8 cellular contexts compared by ENCODE assay signal in genomic region chr9:132241840-132242620, GRCh38.
DNase-seq lines count a peak whose midpoint lies in the region; FAIRE-seq and TF ChIP-seq lines count a peak whose summit lies in the region.

No MANE protein-coding gene starts in this region.

- H3K9me3 ChIP-seq in Loucy (ENCODE audit: insufficient read depth, low read depth, low read length) = no peaks in the 10 kb centered on the region
- H3K9me3 ChIP-seq in trophoblast cell (ENCODE audit: insufficient read depth, low read depth, low read length) = no peaks in the 10 kb centered on the region

- no peak overlapping the region for H3K27ac ChIP-seq in trophoblast cell (ENCODE audit: low read depth, low read length)

- peak overlapping the region; percentile 97 for H3K4me2 ChIP-seq in Loucy (ENCODE audit: low read depth, low read length, poor library complexity, severe bottlenecking)
- peak overlapping the region; percentile 73 for H3K4me2 ChIP-seq in trophoblast cell (ENCODE audit: low read length)

- no peak overlapping the region for H3K4ac ChIP-seq in trophoblast cell (ENCODE audit: low read depth, low read length)

- TF ChIP-seq CTCF in Loucy (conservative IDR thresholded peaks at IDR 0.05; ENCODE audit: low read length) (no peak), fibroblast of pulmonary artery (IDR thresholded peaks at IDR 0.05; ENCODE audit: low read length, missing control alignments) (no peak)

- H3K36me3 ChIP-seq in Loucy (ENCODE audit: insufficient read depth, low read length) (no peaks in the 10 kb centered on the region), trophoblast cell (ENCODE audit: control insufficient read depth in 1 of 2, insufficient read depth in 2 of 2, low read length in 2 of 2) (no peaks in the 10 kb centered on the region)

- H3K9me2 ChIP-seq in Loucy (replicated peaks; ENCODE audit: low read depth, low read length) = no peaks in the 10 kb centered on the region

- no peaks in the 10 kb centered on the region for H3F3A ChIP-seq in Loucy (ENCODE audit: low read depth)

- H3K79me2 ChIP-seq in Loucy (ENCODE audit: insufficient read depth, low read length) (no peaks in the 10 kb centered on the region), trophoblast cell (ENCODE audit: control insufficient read depth, insufficient read depth, low read length, poor library complexity) (no peaks in the 10 kb centered on the region)

- H4K91ac ChIP-seq in trophoblast cell (ENCODE audit: low read depth, low read length) = no peak overlapping the region

- H3K79me1 ChIP-seq in trophoblast cell (ENCODE audit: low read length) = no peaks in the 10 kb centered on the region

- H3K14ac ChIP-seq in trophoblast cell (ENCODE audit: low read length) = no peak overlapping the region

- no peak overlapping the region for H3K18ac ChIP-seq in trophoblast cell (ENCODE audit: low read length)

- FAIRE-seq in GM18507 (lab: Jason Lieb, UNC) = peak; percentile 46

- no peaks in the 10 kb centered on the region for H3K27me3 ChIP-seq in Loucy (ENCODE audit: insufficient read depth, low read length, poor library complexity, severe bottlenecking)
- H3K27me3 ChIP-seq in trophoblast cell (ENCODE audit: insufficient read depth, low read length) = peaks cover 33% of the 10 kb centered on the region

- H3K23ac ChIP-seq in trophoblast cell (ENCODE audit: low read length) = no peak overlapping the region

- H3K4me3 ChIP-seq in Loucy (ENCODE audit: low read length, poor library complexity, severe bottlenecking) (peak overlapping the region; percentile 84), fibroblast of pulmonary artery (replicated peaks; ENCODE audit: low read depth, low read length) (peak overlapping the region; percentile 57), trophoblast cell (ENCODE audit: low read depth, low read length) (peak overlapping the region; percentile 63)

- H2AK5ac ChIP-seq in trophoblast cell (ENCODE audit: low read length) = no peak overlapping the region

- H4K20me1 ChIP-seq in Loucy (ENCODE audit: insufficient read depth, low read length, poor library complexity, severe bottlenecking) = no peaks in the 10 kb centered on the region

- no peak overlapping the region for H2BK5ac ChIP-seq in trophoblast cell (ENCODE audit: low read depth, low read length, poor library complexity)

- H2BK120ac ChIP-seq in trophoblast cell (ENCODE audit: insufficient read depth, low read length, poor library complexity) = no peak overlapping the region

- no CpG with 5 or more reads among the region's 81 CpGs for WGBS in trophoblast cell (ENCODE audit: extremely low coverage, insufficient coverage, insufficient read length)

- peaks cover 24% of the 10 kb centered on the region for H3K4me1 ChIP-seq in Loucy (ENCODE audit: insufficient read depth, low read length, poor library complexity, severe bottlenecking)
- peaks cover 6 to 11% of the 10 kb centered on the region in 2 experiments for H3K4me1 ChIP-seq in trophoblast cell (ENCODE audit: control insufficient read depth in 1 of 2, insufficient read depth in 2 of 2, low read length in 2 of 2)

- no peak overlapping the region for H2BK12ac ChIP-seq in trophoblast cell (ENCODE audit: low read length)

- no peak overlapping the region for H4K8ac ChIP-seq in trophoblast cell (ENCODE audit: low read depth, low read length)

- H3K9ac ChIP-seq in Loucy (ENCODE audit: low read depth, low read length, poor library complexity, severe bottlenecking) (peak overlapping the region; percentile 86), trophoblast cell (ENCODE audit: low read length) (no peak overlapping the region)

- DNase-seq in GM18507 (ENCODE audit: extremely low spot score, insufficient read length, low read depth) (no peak), fibroblast of pulmonary artery (ENCODE audit: low read depth) (no peak), trophoblast cell (peak in 1 of 2 donors; percentile 11), midbrain (lab: John Stamatoyannopoulos, UW) (no peak), 8988T (no peak), DMS114 treated with DMSO at 0.1 percent for 48 hours (lab: John Stamatoyannopoulos, UW; ENCODE audit: unreplicated experiment) (no peak)
- peak; percentile 56 for DNase-seq in activated CD8-positive, alpha-beta memory T cell treated with anti-CD3 and anti-CD28 coated beads, Interleukin-2, amount 50 U/mL, for 4 hours

- H2AFZ ChIP-seq in Loucy (ENCODE audit: low read length) = peak overlapping the region; percentile 73
- H2AFZ ChIP-seq in trophoblast cell (ENCODE audit: insufficient read depth, low read length, poor library complexity) = peak overlapping the region; percentile 5

- H4K12ac ChIP-seq in trophoblast cell (ENCODE audit: low read depth, low read length) = no peak overlapping the region
